9 cellular contexts compared by ENCODE assay signal in genomic region chr2:37084797-37085196, GRCh38. TPM values are rescaled to one million over a fixed set of nuclear protein-coding genes. Genes with fewer than 3 reads are reported as not detected.
DNase-seq lines count a peak whose midpoint lies in the region; ATAC-seq and TF ChIP-seq lines count a peak whose summit lies in the region.
"Had no signal": no experiment of that assay in that cellular context is flagged by ENCODE, and none has a peak within 500 bp of the region (broad histone marks: within the 10 kb centered on the region; RNA-seq: fewer than 3 reads in every experiment).

No MANE protein-coding gene starts in this region.

- H3K9me3 Mint-ChIP-seq in osteocyte (ENCODE audit: unreplicated experiment), result no peaks in the 10 kb centered on the region
- H3K9me3 Mint-ChIP-seq: activated B cell treated with CpG ODN at 0.5 μM for 24 hours had no signal

- H3K36me3 Mint-ChIP-seq in osteocyte (ENCODE audit: unreplicated experiment), result peaks cover 15% of the 10 kb centered on the region

- H3K4me1 Mint-ChIP-seq in osteocyte (ENCODE audit: unreplicated experiment), result peaks cover 2% of the 10 kb centered on the region

- H3K27me3 ChIP-seq in skeletal muscle satellite cell (ENCODE audit: control insufficient read depth, insufficient read depth, low read length), result no peaks in the 10 kb centered on the region

- no peak overlapping the region for H3K27ac Mint-ChIP-seq in osteocyte (ENCODE audit: unreplicated experiment)
- H3K27ac Mint-ChIP-seq: activated B cell treated with CpG ODN at 0.5 μM for 24 hours had no signal

- no peak for ATAC-seq in GM18873 (IDR thresholded peaks at IDR 0.05; ENCODE audit: low FRiP score, unreplicated experiment)

- DNase-seq in GM12864 (ENCODE audit: low read depth) (no peak), RPMI8226 (peak; percentile 10), foreskin fibroblast (no peak), NCI-H2171 (lab: John Stamatoyannopoulos, UW) (no peak), osteocyte (ENCODE audit: extremely low spot score, unreplicated experiment) (no peak), dermis blood vessel endothelial cell (no peak)

- H3K4me3 Mint-ChIP-seq in osteocyte (ENCODE audit: unreplicated experiment), result no peak overlapping the region
- H3K4me3 Mint-ChIP-seq: activated B cell treated with CpG ODN at 0.5 μM for 24 hours had no signal

- H3K9ac ChIP-seq in skeletal muscle satellite cell (ENCODE audit: low read depth, low read length), result peak overlapping the region; percentile 83

- H3K9me3 ChIP-seq in skeletal muscle satellite cell (replicated peaks; ENCODE audit: low read length), result no peaks in the 10 kb centered on the region

- TF ChIP-seq CTCF in GM12864 (IDR thresholded peaks at IDR 0.05; ENCODE audit: low read depth, low read length, missing control alignments), result no peak
- TF ChIP-seq CTCF in foreskin fibroblast (IDR thresholded peaks at IDR 0.05; ENCODE audit: low read depth, low read length), result no peak
- TF ChIP-seq CTCF in osteocyte (IDR thresholded peaks at IDR 0.05), result no peak

- peaks cover 23% of the 10 kb centered on the region for H3K36me3 ChIP-seq in skeletal muscle satellite cell (ENCODE audit: insufficient read depth, low read length)

- no peaks in the 10 kb centered on the region for H3K27me3 Mint-ChIP-seq in osteocyte (ENCODE audit: unreplicated experiment)
- H3K27me3 Mint-ChIP-seq: activated B cell treated with CpG ODN at 0.5 μM for 24 hours had no signal

- H3K4me3 ChIP-seq in GM12864 (ENCODE audit: low read depth, low read length) (peak overlapping the region; percentile 93), foreskin fibroblast (ENCODE audit: low read depth in 1 of 2, low read length in 2 of 2) (peak overlapping the region; percentile 85 to 99), skeletal muscle satellite cell (ENCODE audit: low read length) (peak overlapping the region; percentile 86)

- H3K4me2 ChIP-seq in skeletal muscle satellite cell (ENCODE audit: low read length), result peak overlapping the region; percentile 90

- H3K4me1 ChIP-seq in skeletal muscle satellite cell (ENCODE audit: control insufficient read depth, insufficient read depth, low read length), result peaks cover 23% of the 10 kb centered on the region

RNA-seq across cellular contexts. Expression of gene GPATCH11, which starts 0.5 kb away (rescaled TPM):
- 6.1 and 6.8 TPM in 2 replicates for total RNA-seq in skeletal muscle satellite cell (2012; rRNA removed)
- 8.1 and 9.3 TPM in 2 replicates for total RNA-seq in osteocyte
- 6.0 and 9.4 TPM in 2 replicates for total RNA-seq in dermis blood vessel endothelial cell

RNA-seq across cellular contexts. Expression of gene HEATR5B, which starts 0.6 kb away (rescaled TPM):
- total RNA-seq in skeletal muscle satellite cell (2012; rRNA removed), result 13.9 and 15.5 TPM in 2 replicates
- total RNA-seq in osteocyte (18.1 and 19.0 TPM in 2 replicates), dermis blood vessel endothelial cell (37.6 and 40.3 TPM in 2 replicates)
